1 cellular context compared by ENCODE assay signal in the genomic region with DNA sequence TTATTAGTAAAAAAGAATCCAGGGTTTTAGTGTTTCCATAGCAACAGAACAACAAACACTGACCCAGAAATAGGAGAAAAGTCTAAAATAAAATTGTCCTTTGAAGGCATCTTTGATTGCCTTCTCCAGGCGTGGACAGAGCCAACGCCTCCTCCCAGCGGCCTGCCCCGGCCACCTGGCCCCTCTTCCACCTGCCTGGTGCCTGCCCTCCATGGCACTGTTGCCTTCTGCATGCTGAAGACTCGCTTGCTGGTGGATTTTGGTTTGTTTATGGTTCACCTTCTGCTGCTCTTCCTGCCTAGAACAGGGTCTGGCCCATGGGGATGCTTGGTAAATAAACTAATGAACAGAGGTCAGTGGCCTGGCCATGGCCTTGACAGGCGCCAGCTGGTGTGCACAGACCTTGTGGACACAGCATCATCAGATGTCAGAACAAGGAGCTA.
A peak's percentile ranks its signal among the peaks of the same experiment; 100 is the strongest.
TF ChIP-seq lines count a peak whose summit lies in the region.

No MANE protein-coding gene starts in this region.

TF ChIP-seq in liver, 16 proteins besides CTCF, POLR2A, EP300 and RAD21 (continued from another document):
- TF ChIP-seq, protein P1, sequence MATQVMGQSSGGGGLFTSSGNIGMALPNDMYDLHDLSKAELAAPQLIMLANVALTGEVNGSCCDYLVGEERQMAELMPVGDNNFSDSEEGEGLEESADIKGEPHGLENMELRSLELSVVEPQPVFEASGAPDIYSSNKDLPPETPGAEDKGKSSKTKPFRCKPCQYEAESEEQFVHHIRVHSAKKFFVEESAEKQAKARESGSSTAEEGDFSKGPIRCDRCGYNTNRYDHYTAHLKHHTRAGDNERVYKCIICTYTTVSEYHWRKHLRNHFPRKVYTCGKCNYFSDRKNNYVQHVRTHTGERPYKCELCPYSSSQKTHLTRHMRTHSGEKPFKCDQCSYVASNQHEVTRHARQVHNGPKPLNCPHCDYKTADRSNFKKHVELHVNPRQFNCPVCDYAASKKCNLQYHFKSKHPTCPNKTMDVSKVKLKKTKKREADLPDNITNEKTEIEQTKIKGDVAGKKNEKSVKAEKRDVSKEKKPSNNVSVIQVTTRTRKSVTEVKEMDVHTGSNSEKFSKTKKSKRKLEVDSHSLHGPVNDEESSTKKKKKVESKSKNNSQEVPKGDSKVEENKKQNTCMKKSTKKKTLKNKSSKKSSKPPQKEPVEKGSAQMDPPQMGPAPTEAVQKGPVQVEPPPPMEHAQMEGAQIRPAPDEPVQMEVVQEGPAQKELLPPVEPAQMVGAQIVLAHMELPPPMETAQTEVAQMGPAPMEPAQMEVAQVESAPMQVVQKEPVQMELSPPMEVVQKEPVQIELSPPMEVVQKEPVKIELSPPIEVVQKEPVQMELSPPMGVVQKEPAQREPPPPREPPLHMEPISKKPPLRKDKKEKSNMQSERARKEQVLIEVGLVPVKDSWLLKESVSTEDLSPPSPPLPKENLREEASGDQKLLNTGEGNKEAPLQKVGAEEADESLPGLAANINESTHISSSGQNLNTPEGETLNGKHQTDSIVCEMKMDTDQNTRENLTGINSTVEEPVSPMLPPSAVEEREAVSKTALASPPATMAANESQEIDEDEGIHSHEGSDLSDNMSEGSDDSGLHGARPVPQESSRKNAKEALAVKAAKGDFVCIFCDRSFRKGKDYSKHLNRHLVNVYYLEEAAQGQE (IDR thresholded peaks at IDR 0.05): peak; percentile 60
- TF ChIP-seq, protein P2, sequence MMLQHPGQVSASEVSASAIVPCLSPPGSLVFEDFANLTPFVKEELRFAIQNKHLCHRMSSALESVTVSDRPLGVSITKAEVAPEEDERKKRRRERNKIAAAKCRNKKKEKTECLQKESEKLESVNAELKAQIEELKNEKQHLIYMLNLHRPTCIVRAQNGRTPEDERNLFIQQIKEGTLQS (IDR thresholded peaks at IDR 0.05): no peak
- peak in 1 of 2 donors; percentile 19 for TF ChIP-seq JUND (IDR thresholded peaks at IDR 0.05)
- TF ChIP-seq, protein P3, sequence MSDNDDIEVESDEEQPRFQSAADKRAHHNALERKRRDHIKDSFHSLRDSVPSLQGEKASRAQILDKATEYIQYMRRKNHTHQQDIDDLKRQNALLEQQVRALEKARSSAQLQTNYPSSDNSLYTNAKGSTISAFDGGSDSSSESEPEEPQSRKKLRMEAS (IDR thresholded peaks at IDR 0.05): no peak
- TF ChIP-seq FOXA1 (IDR thresholded peaks at IDR 0.05): peak; percentile 71
